In the genomic region with DNA sequence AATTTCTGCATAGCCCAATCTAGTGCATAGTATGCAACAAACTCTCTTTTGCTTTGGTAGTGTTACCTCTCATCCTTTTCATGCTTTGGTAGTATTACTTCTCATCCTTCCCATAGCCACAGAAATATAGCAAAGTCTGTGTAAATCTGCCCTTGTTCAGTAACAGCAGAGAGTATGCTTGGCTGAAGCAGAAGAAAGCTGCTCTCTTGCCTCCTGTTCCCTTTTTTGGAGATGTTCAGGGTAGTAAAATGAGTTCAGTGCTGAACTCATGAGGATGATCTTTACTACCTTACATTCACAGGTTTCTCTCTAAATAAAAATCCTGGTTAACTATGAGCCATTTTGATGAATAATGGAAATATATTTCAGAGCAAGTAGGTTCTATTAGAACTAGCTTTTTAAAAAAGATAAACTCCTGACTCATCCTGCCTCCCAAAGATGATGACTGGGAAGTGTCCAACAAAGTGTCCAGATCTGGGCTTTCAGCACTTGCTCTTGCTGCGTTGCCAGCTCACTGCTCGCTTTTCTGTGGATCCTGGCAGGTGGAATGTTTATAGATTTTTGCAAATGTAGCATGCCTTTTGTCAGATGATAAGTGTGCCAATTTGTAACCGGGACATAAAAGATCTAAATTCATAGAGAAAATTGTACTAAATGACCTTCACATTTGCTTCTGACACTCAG, we compare ENCODE assay signal across 1 cellular context.
TF ChIP-seq lines count a peak whose summit lies in the region.

No MANE protein-coding gene starts in this region.

TF ChIP-seq in IMR-90, 13 proteins besides CTCF, POLR2A, EP300 and RAD21 (continued from another document):
- TF ChIP-seq CHD1 (IDR thresholded peaks at IDR 0.05; ENCODE audit: low read depth, low read length) (no peak), NFE2L2 (IDR thresholded peaks at IDR 0.05; ENCODE audit: low read depth, low read length) (no peak), BHLHE40 (IDR thresholded peaks at IDR 0.05; ENCODE audit: low read depth, low read length) (no peak), CEBPB (IDR thresholded peaks at IDR 0.05; ENCODE audit: low read depth, low read length) (no peak), FOS (IDR thresholded peaks at IDR 0.05; ENCODE audit: low read depth, low read length) (no peak), RCOR1 (IDR thresholded peaks at IDR 0.05; ENCODE audit: insufficient replicate concordance, low read length) (no peak), MXI1 (IDR thresholded peaks at IDR 0.05; ENCODE audit: borderline replicate concordance, low read depth, low read length) (no peak)
- TF ChIP-seq, protein P1, sequence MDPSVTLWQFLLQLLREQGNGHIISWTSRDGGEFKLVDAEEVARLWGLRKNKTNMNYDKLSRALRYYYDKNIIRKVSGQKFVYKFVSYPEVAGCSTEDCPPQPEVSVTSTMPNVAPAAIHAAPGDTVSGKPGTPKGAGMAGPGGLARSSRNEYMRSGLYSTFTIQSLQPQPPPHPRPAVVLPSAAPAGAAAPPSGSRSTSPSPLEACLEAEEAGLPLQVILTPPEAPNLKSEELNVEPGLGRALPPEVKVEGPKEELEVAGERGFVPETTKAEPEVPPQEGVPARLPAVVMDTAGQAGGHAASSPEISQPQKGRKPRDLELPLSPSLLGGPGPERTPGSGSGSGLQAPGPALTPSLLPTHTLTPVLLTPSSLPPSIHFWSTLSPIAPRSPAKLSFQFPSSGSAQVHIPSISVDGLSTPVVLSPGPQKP (IDR thresholded peaks at IDR 0.05; ENCODE audit: borderline replicate concordance, low read depth, low read length): no peak
- TF ChIP-seq, protein P2, sequence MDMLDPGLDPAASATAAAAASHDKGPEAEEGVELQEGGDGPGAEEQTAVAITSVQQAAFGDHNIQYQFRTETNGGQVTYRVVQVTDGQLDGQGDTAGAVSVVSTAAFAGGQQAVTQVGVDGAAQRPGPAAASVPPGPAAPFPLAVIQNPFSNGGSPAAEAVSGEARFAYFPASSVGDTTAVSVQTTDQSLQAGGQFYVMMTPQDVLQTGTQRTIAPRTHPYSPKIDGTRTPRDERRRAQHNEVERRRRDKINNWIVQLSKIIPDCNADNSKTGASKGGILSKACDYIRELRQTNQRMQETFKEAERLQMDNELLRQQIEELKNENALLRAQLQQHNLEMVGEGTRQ (IDR thresholded peaks at IDR 0.05; ENCODE audit: low read depth, low read length): no peak
TF ChIP-seq in IMR-90: peak in this region for 0.
